ENCODE assay signal across 7 cellular contexts in the genomic region with DNA sequence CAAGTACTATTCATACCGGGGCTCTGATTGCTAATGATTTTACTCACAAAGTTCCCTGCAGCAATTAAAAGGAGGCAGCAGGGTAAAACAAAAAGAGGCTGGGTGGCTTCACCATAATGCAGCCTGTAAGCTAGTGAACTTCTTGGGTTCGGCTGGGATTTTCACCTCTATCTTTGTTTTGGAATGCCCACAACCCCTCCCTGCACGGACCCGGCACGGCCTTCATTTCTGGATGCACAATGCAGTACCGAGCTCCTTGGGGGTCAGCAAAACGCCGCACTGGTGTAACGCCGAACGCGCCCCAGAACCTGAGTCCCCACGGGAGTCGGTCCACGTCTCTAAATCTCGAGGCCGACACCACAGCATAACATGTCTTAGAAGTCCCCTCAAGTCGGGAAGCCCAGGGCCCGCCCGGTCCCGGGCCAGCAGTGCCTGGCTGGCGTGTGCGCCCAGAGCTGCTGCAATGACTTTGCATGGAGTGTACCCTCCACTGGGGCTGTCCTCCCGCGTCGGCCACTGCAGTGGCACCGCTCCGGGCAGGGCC.
A peak's percentile ranks its signal among the peaks of the same experiment; 100 is the strongest.
DNase-seq lines count a peak whose midpoint lies in the region; ATAC-seq lines count a peak whose summit lies in the region.

No MANE protein-coding gene starts in this region.

- H3K9ac ChIP-seq in iPS-15b (ENCODE audit: low read depth, low read length): peak overlapping the region; percentile 39

- H3K27me3 ChIP-seq in iPS-15b (ENCODE audit: control insufficient read depth, insufficient read depth, low read length): no peaks in the 10 kb centered on the region

- no peaks in the 10 kb centered on the region for H3K36me3 ChIP-seq in iPS-15b (ENCODE audit: control insufficient read depth, insufficient read depth, low read length)

- H3K4me3 ChIP-seq in iPS-15b (ENCODE audit: low read depth, low read length): peak overlapping the region; percentile 91

- H3K4me1 ChIP-seq in iPS-15b (ENCODE audit: control insufficient read depth, insufficient read depth, low read length): peaks cover 20% of the 10 kb centered on the region

- H3K9me3 ChIP-seq in iPS-15b (ENCODE audit: control insufficient read depth, insufficient read depth, low read length): no peaks in the 10 kb centered on the region

- peak; percentile 31 for ATAC-seq in GM19035 (IDR thresholded peaks at IDR 0.05; ENCODE audit: unreplicated experiment)
- peak; percentile 6 for ATAC-seq in HG03442 (IDR thresholded peaks at IDR 0.05; ENCODE audit: unreplicated experiment)

- DNase-seq in activated effector memory CD4-positive, alpha-beta T cell treated with anti-CD3 and anti-CD28 coated beads, Interleukin-2, amount 50 U/mL, for 16 hours: peak; percentile 66
- DNase-seq in stimulated activated CD8-positive, alpha-beta memory T cell treated with anti-CD3 and anti-CD28 coated beads, Interleukin-4, amount 100 ng/mL, for 48 hours: peak; percentile 40
- DNase-seq in glomerular visceral epithelial cell (ENCODE audit: extremely low spot score) (no peak), cerebellar cortex (ENCODE audit: low spot score) (no peak)

Comparison
In these comparisons a context has a peak if more than half of its experiments do, and no peak if none do; other contexts are left out.
1. DNase-seq: peak in activated effector memory CD4-positive, alpha-beta T cell treated with anti-CD3 and anti-CD28 coated beads, Interleukin-2, amount 50 U/mL, for 16 hours (single experiment) and stimulated activated CD8-positive, alpha-beta memory T cell treated with anti-CD3 and anti-CD28 coated beads, Interleukin-4, amount 100 ng/mL, for 48 hours (single experiment); none in glomerular visceral epithelial cell (single experiment) and cerebellar cortex (single experiment).